Comparison of ENCODE assay signal across 10 cellular contexts in the genomic region with DNA sequence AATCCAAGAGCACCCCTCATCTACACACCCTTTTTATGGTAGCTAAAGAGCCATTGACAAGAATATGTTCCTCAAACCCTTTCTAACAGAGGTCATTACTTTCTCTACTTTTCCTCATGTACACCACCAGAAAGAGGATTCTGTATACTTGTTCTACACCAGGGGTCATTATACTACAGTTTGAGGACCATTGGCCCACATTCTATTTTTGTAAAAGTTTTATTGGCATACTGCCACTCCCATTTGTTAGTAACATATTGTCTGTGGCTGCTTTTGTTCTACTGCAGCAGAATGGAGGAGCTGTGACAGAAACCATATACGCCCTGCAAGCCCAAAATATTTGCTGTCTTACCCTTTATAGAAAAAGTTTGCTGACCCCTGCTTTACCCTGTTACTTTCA. TPM values are rescaled to one million over a fixed set of nuclear protein-coding genes. Genes with fewer than 3 reads are reported as not detected.
A peak's percentile ranks its signal among the peaks of the same experiment; 100 is the strongest.
DNase-seq lines count a peak whose midpoint lies in the region; ATAC-seq and TF ChIP-seq lines count a peak whose summit lies in the region.
"Had no signal": no experiment of that assay in that cellular context is flagged by ENCODE, and none has a peak within 500 bp of the region (broad histone marks: within the 10 kb centered on the region; RNA-seq: fewer than 3 reads in every experiment).

No MANE protein-coding gene starts in this region.

- POLR2A ChIA-PET in CD8-positive, alpha-beta T cell (lab: Charles Lee): interaction anchor here (0.6 kb wide), 1 partner anchor 14 kb away, joined by 3 read pairs; the partner anchor contains the start of gene HTR2B

- WGBS in psoas muscle, 3 donors: 38 to 75% (median 62%) methylated on average over 1 of the region's 1 CpG
- 36 to 39% methylated on average over 1 of the region's 1 CpG for WGBS in testis, 2 donors

- H3K36me3 ChIP-seq in Peyer's patch (peaks cover 0 to 11% (median 0%) of the 10 kb centered on the region in 3 donors), psoas muscle (ENCODE audit: insufficient read depth in 1 of 2, low read depth in 1 of 2) (peaks cover 8 to 61% of the 10 kb centered on the region in 2 donors), testis (ENCODE audit: low read depth, missing control alignments) (no peaks in the 10 kb centered on the region)
- H3K36me3 ChIP-seq in CD8-positive, alpha-beta T cell (ENCODE audit: insufficient read depth, low read length): peaks cover 10% of the 10 kb centered on the region

- H3K4me3 ChIP-seq in Peyer's patch (no peak overlapping the region), fibroblast of the aortic adventitia (ENCODE audit: low read depth, low read length) (no peak overlapping the region), psoas muscle (no peak overlapping the region), testis (no peak overlapping the region)
- H3K4me3 ChIP-seq in CD8-positive, alpha-beta T cell (ENCODE audit: low read depth, low read length): no peak overlapping the region
- H3K4me3 ChIP-seq: MG63 had no signal

- H3K9me3 ChIP-seq in Peyer's patch (no peaks in the 10 kb centered on the region), psoas muscle (no peaks in the 10 kb centered on the region), testis (no peaks in the 10 kb centered on the region)
- H3K9me3 ChIP-seq in CD8-positive, alpha-beta T cell (ENCODE audit: low read length): no peaks in the 10 kb centered on the region
- H3K9me3 ChIP-seq: MG63 had no signal

- no peaks in the 10 kb centered on the region for H3K27me3 Mint-ChIP-seq in CD8-positive, alpha-beta T cell (ENCODE audit: low read depth)

- TF ChIP-seq POLR2A in Peyer's patch (IDR thresholded peaks at IDR 0.05) (no peak), testis (IDR thresholded peaks at IDR 0.05) (no peak)

- CTCF ChIA-PET in CD8-positive, alpha-beta T cell (lab: Charles Lee): interaction anchor here (1.2 kb wide), 1 partner anchor 341 kb away, joined by 4 read pairs; no protein-coding TSS in a partner anchor

- no peak overlapping the region for H3K27ac Mint-ChIP-seq in CD8-positive, alpha-beta T cell

- H3K27me3 ChIP-seq in Peyer's patch (no peaks in the 10 kb centered on the region), psoas muscle (ENCODE audit: insufficient read depth in 3 of 3, low read length in 2 of 3) (no peaks in the 10 kb centered on the region), testis (no peaks in the 10 kb centered on the region)
- no peaks in the 10 kb centered on the region for H3K27me3 ChIP-seq in CD8-positive, alpha-beta T cell (ENCODE audit: insufficient read depth, low read length)
- H3K27me3 ChIP-seq: MG63 had no signal

- H3K27ac ChIP-seq in Peyer's patch (peak overlapping the region in 1 of 4 donors; percentile 36), psoas muscle (no peak overlapping the region), testis (no peak overlapping the region)
- no peak overlapping the region for H3K27ac ChIP-seq in CD8-positive, alpha-beta T cell (ENCODE audit: low read depth, low read length)

- no peaks in the 10 kb centered on the region for H3K9me3 Mint-ChIP-seq in CD8-positive, alpha-beta T cell

- intact Hi-C loops in psoas muscle (cut with DNase I) (no loop called here), testis (cut with DNase I; ENCODE audit: low total_unique reads) (loop anchor here (10.0 kb wide), 1 partner anchor 84 kb away; the partner anchor contains the start of gene ARMC9)
- intact Hi-C loops in CD8-positive, alpha-beta T cell (cut with DNase I, micrococcal nuclease): no loop called here

- peaks cover 58% of the 10 kb centered on the region for H3K36me3 Mint-ChIP-seq in CD8-positive, alpha-beta T cell

- DNase-seq in ELR (ENCODE audit: low read depth) (peak; percentile 37), Peyer's patch (no peak), fibroblast of the aortic adventitia (ENCODE audit: low read depth) (peak; percentile 90), psoas muscle (no peak), testis (no peak), NCI-H1436 treated with DMSO at 0.1 percent for 48 hours (lab: John Stamatoyannopoulos, UW) (no peak)
- no peak for DNase-seq in CD8-positive, alpha-beta T cell
- no peak for DNase-seq in stimulated activated CD4-positive, alpha-beta T cell treated with anti-CD3 and anti-CD28 coated beads, Interleukin-15, amount 100 ng/mL, for 24 hours
- DNase-seq: activated T-cell treated with anti-CD3 and anti-CD28 coated beads for 4 hours, MG63 had no signal

- no peaks in the 10 kb centered on the region for H3K4me1 Mint-ChIP-seq in CD8-positive, alpha-beta T cell (ENCODE audit: low read depth)

- no peak overlapping the region for H3K4me3 Mint-ChIP-seq in CD8-positive, alpha-beta T cell

- peaks cover 0 to 8% (median 0%) of the 10 kb centered on the region in 4 donors for H3K4me1 ChIP-seq in Peyer's patch
- H3K4me1 ChIP-seq in psoas muscle: no peaks in the 10 kb centered on the region
- peaks cover 9% of the 10 kb centered on the region for H3K4me1 ChIP-seq in testis
- no peaks in the 10 kb centered on the region for H3K4me1 ChIP-seq in CD8-positive, alpha-beta T cell (ENCODE audit: insufficient read depth, low read length)

- peak; percentile 13 to 62 (median 46) for ATAC-seq in psoas muscle
- no peak for ATAC-seq in CD8-positive, alpha-beta T cell

- TF ChIP-seq CTCF in Peyer's patch (IDR thresholded peaks at IDR 0.05): peak in 4 of 6 experiments; percentile 11 to 36 (median 18)
- peak; percentile 39 for TF ChIP-seq CTCF in fibroblast of the aortic adventitia (IDR thresholded peaks at IDR 0.05; ENCODE audit: insufficient read depth, low read length)
- peak; percentile 17 for TF ChIP-seq CTCF in psoas muscle (IDR thresholded peaks at IDR 0.05)
- TF ChIP-seq CTCF in testis (IDR thresholded peaks at IDR 0.05): no peak
- TF ChIP-seq CTCF in CD8-positive, alpha-beta T cell (IDR thresholded peaks at IDR 0.05): no peak

RNA-seq across cellular contexts. Expression of gene HTR2B, which starts 14.3 kb away (rescaled TPM):
- 1 to 10 TPM in 1 of 4 donors, under 1 TPM in 1, not detected in 2; 0.40 to 2.2 TPM for total RNA-seq in Peyer's patch
- total RNA-seq in fibroblast of the aortic adventitia (ENCODE audit: low replicate concordance): 17.4 and 33.0 TPM in 2 replicates
- total RNA-seq in psoas muscle: under 1 TPM in 3 of 4 donors, not detected in 1; 0.17 to 0.54 (median 0.24) TPM
- under 1 TPM in 2 of 3 donors, not detected in 1; 0.08 to 0.13 TPM for polyA plus RNA-seq in psoas muscle
- total RNA-seq in testis: under 1 TPM; 0.16 to 0.37 TPM
- polyA plus RNA-seq in testis (ENCODE audit: insufficient read depth, low read depth, low replicate concordance): 0.71 TPM
- total RNA-seq in CD8-positive, alpha-beta T cell: not detected

RNA-seq across cellular contexts. Expression of gene PSMD1, which starts 53.9 kb away (rescaled TPM):
- total RNA-seq in Peyer's patch (100 to 1,000 TPM in 3 of 4 donors, 10 to 100 TPM in 1; 89.1 to 116 (median 111) TPM), fibroblast of the aortic adventitia (ENCODE audit: low replicate concordance) (127 and 146 TPM in 2 replicates), psoas muscle (100 to 1,000 TPM; 125 to 170 (median 154) TPM), testis (10 to 100 TPM; 60.8 to 66.8 TPM)
- polyA plus RNA-seq in psoas muscle (100 to 1,000 TPM in 2 of 3 donors, 10 to 100 TPM in 1; 74.4 to 159 (median 122) TPM), testis (ENCODE audit: insufficient read depth, low read depth, low replicate concordance) (69.6 TPM)
- total RNA-seq in CD8-positive, alpha-beta T cell: 10 to 100 TPM; 31.0 to 33.9 TPM

Comparison
In these comparisons a context has a peak if more than half of its experiments do, and no peak if none do; other contexts are left out.
1. DNase-seq: peak in ELR (single experiment) and fibroblast of the aortic adventitia (single experiment); none in Peyer's patch (0 of 3), psoas muscle (0 of 2), testis (single experiment), CD8-positive, alpha-beta T cell (0 of 7), stimulated activated CD4-positive, alpha-beta T cell treated with anti-CD3 and anti-CD28 coated beads, Interleukin-15, amount 100 ng/mL, for 24 hours (single experiment) and NCI-H1436 treated with DMSO at 0.1 percent for 48 hours (single experiment).
2. CTCF ChIP-seq: peak in Peyer's patch (4 of 6), fibroblast of the aortic adventitia (single experiment) and psoas muscle (single experiment); none in testis (0 of 3) and CD8-positive, alpha-beta T cell (single experiment).